27 cellular contexts compared by ENCODE assay signal in the genomic region with DNA sequence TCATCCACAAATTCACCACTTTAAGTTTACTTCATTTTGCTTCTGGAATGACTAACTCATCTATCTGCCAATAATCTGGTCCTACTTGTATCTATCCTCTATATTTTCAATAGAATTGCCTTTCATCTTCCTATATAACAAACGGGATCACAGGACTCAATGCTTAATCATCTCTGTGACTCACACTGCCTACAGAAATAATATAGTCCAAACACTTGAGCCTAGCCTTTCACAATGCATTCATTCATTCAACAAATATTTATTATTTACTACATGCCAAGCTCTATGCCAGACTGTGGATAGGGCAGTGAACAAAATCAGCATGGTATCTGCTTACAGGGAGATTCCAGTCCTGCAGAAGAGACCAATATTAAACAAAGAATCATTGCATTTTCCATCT. TPM values are rescaled to one million over a fixed set of nuclear protein-coding genes. Genes with fewer than 3 reads are reported as not detected.
DNase-seq lines count a peak whose midpoint lies in the region; ATAC-seq and TF ChIP-seq lines count a peak whose summit lies in the region.
"Had no signal": no experiment of that assay in that cellular context is flagged by ENCODE, and none has a peak within 500 bp of the region (broad histone marks: within the 10 kb centered on the region; RNA-seq: fewer than 3 reads in every experiment).

No MANE protein-coding gene starts in this region.

- BruUV-seq in MCF 10A (replicated peaks; lab: Mats Ljungman, UMichigan), result no TSS peak

- no peaks in the 10 kb centered on the region for H3K36me3 ChIP-seq in breast epithelium
- H3K36me3 ChIP-seq: heart right ventricle, neural progenitor cell, prostate gland, SJSA1 had no signal

- no peaks in the 10 kb centered on the region for H3K27me3 ChIP-seq in breast epithelium
- H3K27me3 ChIP-seq: heart right ventricle, neural progenitor cell, SJSA1 had no signal

- peaks cover 5% of the 10 kb centered on the region for H3K4me1 Mint-ChIP-seq in MCF 10A (ENCODE audit: insufficient read depth, unreplicated experiment)
- H3K4me1 Mint-ChIP-seq in HFFc6 (ENCODE audit: low read depth), result peaks cover 7% of the 10 kb centered on the region; the same call in 1 of the 2 replicates
- H3K4me1 Mint-ChIP-seq: activated naive CD4-positive, alpha-beta T cell treated with anti-CD3 and anti-CD28 coated beads, Interleukin-2, amount 10 ng/mL, durations not matched to agents 7 days and 5 days; neural progenitor cell; WTC11 had no signal

- intact Hi-C loops in MCF 10A (cut with micrococcal nuclease) (no loop called here), breast epithelium (cut with DNase I; ENCODE audit: low total_unique reads) (no loop called here)

- no peak overlapping the region for H3K27ac ChIP-seq in breast epithelium
- H3K27ac ChIP-seq: heart right ventricle, neural progenitor cell, PC-9, prostate gland, SJSA1 had no signal

- H3K27me3 Mint-ChIP-seq in MCF 10A (ENCODE audit: insufficient read depth, unreplicated experiment), result peaks cover 47% of the 10 kb centered on the region
- peaks cover 5% of the 10 kb centered on the region; the same call in 1 of the 2 replicates for H3K27me3 Mint-ChIP-seq in HFFc6 (ENCODE audit: insufficient read depth)
- H3K27me3 Mint-ChIP-seq: activated naive CD4-positive, alpha-beta T cell treated with anti-CD3 and anti-CD28 coated beads, Interleukin-2, amount 10 ng/mL, durations not matched to agents 7 days and 5 days had no signal

- TF ChIP-seq POLR2A in breast epithelium (IDR thresholded peaks at IDR 0.05), result no peak

- no peak overlapping the region for H3K4me3 ChIP-seq in breast epithelium
- H3K4me3 ChIP-seq in epithelial cell of esophagus (ENCODE audit: low read length), result no peak overlapping the region
- H3K4me3 ChIP-seq: heart right ventricle, neural progenitor cell, PC-9, prostate gland, SJSA1 had no signal

- CTCF ChIA-PET in MCF 10A (lab: Yijun Ruan, JAX), result interaction anchor here (0.6 to 1.1 kb wide), 3 partner anchors 33 to 272 kb away, joined by 3 read pairs; no protein-coding TSS in a partner anchor

- no peaks in the 10 kb centered on the region for H3K9me3 ChIP-seq in breast epithelium
- H3K9me3 ChIP-seq: heart right ventricle, prostate gland, SJSA1 had no signal

- H3K9me3 Mint-ChIP-seq in MCF 10A (ENCODE audit: unreplicated experiment) (no peaks in the 10 kb centered on the region), HFFc6 (no peaks in the 10 kb centered on the region)
- H3K9me3 Mint-ChIP-seq: activated naive CD4-positive, alpha-beta T cell treated with anti-CD3 and anti-CD28 coated beads, Interleukin-2, amount 10 ng/mL, durations not matched to agents 7 days and 5 days; activated T-helper 1 cell treated with anti-CD3 and anti-CD28 coated beads, Interleukin-12 subunit alpha, Interleukin-12 subunit beta, Interleukin-2, Interleukin-4 antibody, amounts not matched to agents 30 ng/mL and 10 ng/mL and 1 ng/mL, durations not matched to agents 14 hours and 24 hours and 36 hours; neural progenitor cell; WTC11 had no signal

- POLR2A ChIA-PET in MCF 10A (lab: Yijun Ruan, JAX), result no interaction called here

- no peaks in the 10 kb centered on the region for H3K36me3 Mint-ChIP-seq in MCF 10A (ENCODE audit: insufficient read depth, unreplicated experiment)
- no peaks in the 10 kb centered on the region for H3K36me3 Mint-ChIP-seq in HFFc6 (ENCODE audit: low read depth)
- H3K36me3 Mint-ChIP-seq: activated naive CD4-positive, alpha-beta T cell treated with anti-CD3 and anti-CD28 coated beads, Interleukin-2, amount 10 ng/mL, durations not matched to agents 7 days and 5 days; neural progenitor cell; WTC11 had no signal

- no peaks in the 10 kb centered on the region for H3K4me1 ChIP-seq in breast epithelium
- H3K4me1 ChIP-seq: heart right ventricle, neural progenitor cell, prostate gland, SJSA1 had no signal

- ATAC-seq in GM21737 (IDR thresholded peaks at IDR 0.05; ENCODE audit: unreplicated experiment) (no peak), GM18873 (IDR thresholded peaks at IDR 0.05; ENCODE audit: low FRiP score, unreplicated experiment) (no peak)
- ATAC-seq: heart right ventricle, WTC11 had no signal

- DNase-seq in MCF 10A (ENCODE audit: unreplicated experiment) (peak; percentile 44), breast epithelium (ENCODE audit: low spot score in 2 of 2) (no peak), RKO (ENCODE audit: low spot score) (peak; percentile 7), epithelial cell of esophagus (ENCODE audit: low read depth) (peak; percentile 74), HFFc6 (no peak)
- DNase-seq in stimulated activated CD4-positive, alpha-beta T cell treated with anti-CD3 and anti-CD28 coated beads, Interleukin-15, amount 100 ng/mL, for 24 hours, result no peak
- DNase-seq: activated CD4-positive, alpha-beta T cell treated with anti-CD3 and anti-CD28 coated beads, Interleukin-2, amount 50 U/mL, for 1 hour; activated naive CD4-positive, alpha-beta T cell treated with anti-CD3 and anti-CD28 coated beads, Interleukin-2, amount 10 ng/mL, durations not matched to agents 7 days and 5 days; anterior cingulate cortex; DMS79 treated with DMSO at 0.1 percent for 48 hours; H7; heart right ventricle; MM.1S; NCI-H1417 treated with DMSO at 0.1 percent for 48 hours; NCI-H2107; NCI-H510A; stimulated activated CD4-positive, alpha-beta T cell treated with anti-CD3 and anti-CD28 coated beads, Interleukin-1b, Interleukin-23, amount 100 ng/mL, for 48 hours had no signal

- TF ChIP-seq CTCF in MCF 10A (IDR thresholded peaks at IDR 0.05; ENCODE audit: unreplicated experiment) (no peak), breast epithelium (IDR thresholded peaks at IDR 0.05) (no peak), epithelial cell of esophagus (IDR thresholded peaks at IDR 0.05; ENCODE audit: insufficient read depth, low read depth, low read length, missing control alignments) (no peak), HFFc6 (IDR thresholded peaks at IDR 0.05) (no peak)

- no peak overlapping the region for H3K27ac Mint-ChIP-seq in MCF 10A (ENCODE audit: low read depth, unreplicated experiment)
- no peak overlapping the region for H3K27ac Mint-ChIP-seq in HFFc6
- H3K27ac Mint-ChIP-seq: activated naive CD4-positive, alpha-beta T cell treated with anti-CD3 and anti-CD28 coated beads, Interleukin-2, amount 10 ng/mL, durations not matched to agents 7 days and 5 days; activated T-helper 1 cell treated with anti-CD3 and anti-CD28 coated beads, Interleukin-12 subunit alpha, Interleukin-12 subunit beta, Interleukin-2, Interleukin-4 antibody, amounts not matched to agents 30 ng/mL and 10 ng/mL and 1 ng/mL, durations not matched to agents 14 hours and 24 hours and 36 hours; neural progenitor cell; WTC11 had no signal

- no peak overlapping the region for H3K4me3 Mint-ChIP-seq in MCF 10A (ENCODE audit: unreplicated experiment)
- H3K4me3 Mint-ChIP-seq in HFFc6, result no peak overlapping the region
- H3K4me3 Mint-ChIP-seq: activated naive CD4-positive, alpha-beta T cell treated with anti-CD3 and anti-CD28 coated beads, Interleukin-2, amount 10 ng/mL, durations not matched to agents 7 days and 5 days; activated T-helper 1 cell treated with anti-CD3 and anti-CD28 coated beads, Interleukin-12 subunit alpha, Interleukin-12 subunit beta, Interleukin-2, Interleukin-4 antibody, amounts not matched to agents 30 ng/mL and 10 ng/mL and 1 ng/mL, durations not matched to agents 14 hours and 24 hours and 36 hours; neural progenitor cell; WTC11 had no signal

RNA-seq across cellular contexts. Expression of gene AGTR1, which starts 16.6 kb away (rescaled TPM):
- total RNA-seq in MCF 10A (2022) (not detected in 2 replicates), breast epithelium (10 to 100 TPM; 17.3 to 77.9 (median 20.3) TPM)
- under 1 TPM in 3 of 6 experiments, not detected in 3; 0.10 to 0.14 (median 0.12) TPM for total RNA-seq in HFFc6 (2021; fragmentation: NEBNext Ultra II Directional; extraction: Animal tissue kit (Norgen Biotek cat#: 25700))
- total RNA-seq: activated T-helper 1 cell treated with anti-CD3 and anti-CD28 coated beads, Interleukin-12 subunit alpha, Interleukin-12 subunit beta, Interleukin-2, Interleukin-4 antibody, amounts not matched to agents 30 ng/mL and 10 ng/mL and 1 ng/mL, durations not matched to agents 14 hours and 24 hours and 36 hours; lung microvascular endothelial cell; PC-9; SJSA1; T-helper 2 cell treated with Interferon-gamma antibody and Interleukin-4, amounts not matched to agents 100 ng/mL and 5 ng/mL, for 36 hours had no signal

Comparison
In these comparisons a context has a peak if more than half of its experiments do, and no peak if none do; other contexts are left out.
1. DNase-seq: peak in MCF 10A (single experiment), RKO (single experiment) and epithelial cell of esophagus (single experiment); none in breast epithelium (0 of 2), HFFc6 (single experiment) and stimulated activated CD4-positive, alpha-beta T cell treated with anti-CD3 and anti-CD28 coated beads, Interleukin-15, amount 100 ng/mL, for 24 hours (single experiment).
2. RNA of gene AGTR1, which starts 16.6 kb away (total RNA-seq): 17.3 to 77.9 TPM in breast epithelium; 0.10 to 0.14 TPM in HFFc6 and not detected in MCF 10A; every median in the first group is over 10 times any median in the second.